Comparison of ENCODE assay signal across 8 cellular contexts in genomic region chr7:114085313-114085591, GRCh38.
DNase-seq lines count a peak whose midpoint lies in the region; ATAC-seq lines count a peak whose summit lies in the region.

No MANE protein-coding gene starts in this region.

- H3K4me1 ChIP-seq in stomach smooth muscle (ENCODE audit: control insufficient read depth, insufficient read depth, low read length): peaks cover 15% of the 10 kb centered on the region

- H3K9me3 ChIP-seq in stomach smooth muscle (ENCODE audit: control insufficient read depth in 2 of 2, low read length in 2 of 2): no peaks in the 10 kb centered on the region

- H3K4me3 ChIP-seq in stomach smooth muscle (ENCODE audit: low read length in 2 of 2): peak overlapping the region; percentile 75 to 92

- DNase-seq in stimulated activated naive CD8-positive, alpha-beta T cell treated with anti-CD3 and anti-CD28 coated beads, Interleukin-15, Interleukin-2, amounts not matched to agents 100 U/mL and 50 U/mL, for 24 hours: no peak
- no peak for DNase-seq in activated naive CD8-positive, alpha-beta T cell treated with anti-CD3 and anti-CD28 coated beads for 36 hours
- peak; percentile 20 for DNase-seq in iPS-NIHi7 (ENCODE audit: extremely low spot score)
- no peak for DNase-seq in NCI-H1048 (lab: John Stamatoyannopoulos, UW)
- DNase-seq in epidermal melanocyte (ENCODE audit: insufficient read length, low spot score): no peak

- peaks cover 0 to 3% of the 10 kb centered on the region in 2 donors for H3K27me3 ChIP-seq in stomach smooth muscle (ENCODE audit: control insufficient read depth in 1 of 2, insufficient read depth in 2 of 2, low read length in 2 of 2)

- H3K27me3 Mint-ChIP-seq in stimulated activated naive CD8-positive, alpha-beta T cell treated with anti-CD3 and anti-CD28 coated beads, Interleukin-15, Interleukin-2, amounts not matched to agents 100 ng/mL and 50 ng/mL, for 24 hours: peaks cover 84% of the 10 kb centered on the region
- peaks cover 78% of the 10 kb centered on the region for H3K27me3 Mint-ChIP-seq in activated naive CD8-positive, alpha-beta T cell treated with anti-CD3 and anti-CD28 coated beads for 36 hours

- H3K4me1 Mint-ChIP-seq in stimulated activated naive CD8-positive, alpha-beta T cell treated with anti-CD3 and anti-CD28 coated beads, Interleukin-15, Interleukin-2, amounts not matched to agents 100 ng/mL and 50 ng/mL, for 24 hours (ENCODE audit: low read depth): peaks cover 48% of the 10 kb centered on the region
- peaks cover 37% of the 10 kb centered on the region for H3K4me1 Mint-ChIP-seq in activated naive CD8-positive, alpha-beta T cell treated with anti-CD3 and anti-CD28 coated beads for 36 hours

- peak overlapping the region; percentile 80 for H3K4me3 Mint-ChIP-seq in stimulated activated naive CD8-positive, alpha-beta T cell treated with anti-CD3 and anti-CD28 coated beads, Interleukin-15, Interleukin-2, amounts not matched to agents 100 ng/mL and 50 ng/mL, for 24 hours
- peak overlapping the region; percentile 71 for H3K4me3 Mint-ChIP-seq in activated naive CD8-positive, alpha-beta T cell treated with anti-CD3 and anti-CD28 coated beads for 36 hours

- ATAC-seq in stimulated activated naive CD8-positive, alpha-beta T cell treated with anti-CD3 and anti-CD28 coated beads, Interleukin-15, Interleukin-2, amounts not matched to agents 100 U/mL and 50 U/mL, for 24 hours: no peak
- no peak for ATAC-seq in GM18519 (IDR thresholded peaks at IDR 0.05; ENCODE audit: low FRiP score, unreplicated experiment)

- no peak overlapping the region for H3K27ac Mint-ChIP-seq in stimulated activated naive CD8-positive, alpha-beta T cell treated with anti-CD3 and anti-CD28 coated beads, Interleukin-15, Interleukin-2, amounts not matched to agents 100 ng/mL and 50 ng/mL, for 24 hours
- H3K27ac Mint-ChIP-seq in activated naive CD8-positive, alpha-beta T cell treated with anti-CD3 and anti-CD28 coated beads for 36 hours: no peak overlapping the region

- no peaks in the 10 kb centered on the region for H3K9me3 Mint-ChIP-seq in stimulated activated naive CD8-positive, alpha-beta T cell treated with anti-CD3 and anti-CD28 coated beads, Interleukin-15, Interleukin-2, amounts not matched to agents 100 ng/mL and 50 ng/mL, for 24 hours
- H3K9me3 Mint-ChIP-seq in activated naive CD8-positive, alpha-beta T cell treated with anti-CD3 and anti-CD28 coated beads for 36 hours: no peaks in the 10 kb centered on the region

- H3K36me3 Mint-ChIP-seq in stimulated activated naive CD8-positive, alpha-beta T cell treated with anti-CD3 and anti-CD28 coated beads, Interleukin-15, Interleukin-2, amounts not matched to agents 100 ng/mL and 50 ng/mL, for 24 hours (ENCODE audit: low read depth): no peaks in the 10 kb centered on the region
- H3K36me3 Mint-ChIP-seq in activated naive CD8-positive, alpha-beta T cell treated with anti-CD3 and anti-CD28 coated beads for 36 hours: no peaks in the 10 kb centered on the region

- H3K27ac ChIP-seq in stomach smooth muscle (ENCODE audit: low read length): peak overlapping the region; percentile 98

- H3K36me3 ChIP-seq in stomach smooth muscle (ENCODE audit: control insufficient read depth in 2 of 2, insufficient read depth in 2 of 2, low read length in 2 of 2): no peaks in the 10 kb centered on the region

- H3K9ac ChIP-seq in stomach smooth muscle (ENCODE audit: low read length in 2 of 2): peak overlapping the region; percentile 79 to 91
